In the genomic region with DNA sequence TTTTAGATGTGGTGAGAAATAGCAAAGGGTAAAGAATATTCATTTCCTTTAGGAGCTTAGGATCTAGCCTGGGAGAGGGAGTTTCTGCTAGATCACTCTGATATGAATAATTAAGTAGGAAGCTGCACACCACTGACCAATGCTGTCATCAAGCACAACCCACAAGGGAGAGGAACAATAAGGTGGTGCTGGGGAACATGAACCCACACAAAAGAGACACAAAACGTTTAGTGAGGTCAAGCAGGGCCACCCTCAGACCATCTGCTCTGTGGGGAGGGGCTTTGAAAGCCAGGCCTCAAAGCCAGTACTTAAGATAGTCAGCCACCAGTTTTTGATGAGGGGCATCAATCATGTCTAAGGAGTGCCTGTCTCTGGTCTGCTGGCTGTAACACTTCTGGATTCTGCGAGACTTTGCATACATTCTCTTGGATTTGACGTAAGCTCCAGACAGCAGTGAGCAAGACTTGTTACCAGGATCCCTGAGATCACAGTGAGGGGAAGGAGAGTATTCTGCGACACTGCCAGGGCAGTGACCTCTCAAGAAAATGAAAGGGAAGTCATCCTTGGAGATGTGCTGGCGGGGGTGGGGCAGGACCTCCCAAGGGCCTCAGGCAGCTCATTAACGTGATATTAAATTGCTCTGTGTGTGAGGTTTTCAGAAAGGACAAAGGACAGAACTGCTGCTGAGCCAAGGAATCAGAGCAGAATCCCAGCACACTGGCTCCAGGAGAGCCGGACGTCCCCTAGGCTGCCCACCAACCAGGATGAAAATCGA, we compare ENCODE assay signal across 3 cellular contexts.
A peak's percentile ranks its signal among the peaks of the same experiment; 100 is the strongest.
TF ChIP-seq lines count a peak whose summit lies in the region.

No MANE protein-coding gene starts in this region.

TF ChIP-seq in SK-N-SH treated with all-trans-retinoic acid at 6 μM for 48 hours, 23 proteins besides CTCF, POLR2A, EP300 and RAD21:
- 0 out of 2 replicates have a peak, but pooled peaks have one; percentile 11 for TF ChIP-seq TSHZ2 (CRISPR knock-in tag; IDR thresholded peaks at IDR 0.05)
- no peak for TF ChIP-seq CSDC2 (CRISPR knock-in tag; IDR thresholded peaks at IDR 0.05)

TF ChIP-seq in SK-N-SH, 30 proteins besides CTCF, POLR2A, EP300 and RAD21 (continued from another document):
- TF ChIP-seq ZBTB33 (IDR thresholded peaks at IDR 0.05; ENCODE audit: borderline replicate concordance, low read depth) (no peak), RFX5 (IDR thresholded peaks at IDR 0.05; ENCODE audit: low read length) (no peak), YY1 (IDR thresholded peaks at IDR 0.05; ENCODE audit: low read depth) (no peak), NFIC (IDR thresholded peaks at IDR 0.05; ENCODE audit: borderline replicate concordance) (no peak), FOXJ3 (CRISPR knock-in tag; IDR thresholded peaks at IDR 0.05) (no peak), RCOR1 (IDR thresholded peaks at IDR 0.05; ENCODE audit: low read length) (no peak), TAF1 (IDR thresholded peaks at IDR 0.05; ENCODE audit: borderline replicate concordance, low read depth, low read length) (no peak), GABPA (IDR thresholded peaks at IDR 0.05; ENCODE audit: low read depth) (no peak)

TF ChIP-seq in WTC11, 78 proteins besides CTCF, POLR2A, EP300 and RAD21 (continued from another document):
- TF ChIP-seq, protein P1, sequence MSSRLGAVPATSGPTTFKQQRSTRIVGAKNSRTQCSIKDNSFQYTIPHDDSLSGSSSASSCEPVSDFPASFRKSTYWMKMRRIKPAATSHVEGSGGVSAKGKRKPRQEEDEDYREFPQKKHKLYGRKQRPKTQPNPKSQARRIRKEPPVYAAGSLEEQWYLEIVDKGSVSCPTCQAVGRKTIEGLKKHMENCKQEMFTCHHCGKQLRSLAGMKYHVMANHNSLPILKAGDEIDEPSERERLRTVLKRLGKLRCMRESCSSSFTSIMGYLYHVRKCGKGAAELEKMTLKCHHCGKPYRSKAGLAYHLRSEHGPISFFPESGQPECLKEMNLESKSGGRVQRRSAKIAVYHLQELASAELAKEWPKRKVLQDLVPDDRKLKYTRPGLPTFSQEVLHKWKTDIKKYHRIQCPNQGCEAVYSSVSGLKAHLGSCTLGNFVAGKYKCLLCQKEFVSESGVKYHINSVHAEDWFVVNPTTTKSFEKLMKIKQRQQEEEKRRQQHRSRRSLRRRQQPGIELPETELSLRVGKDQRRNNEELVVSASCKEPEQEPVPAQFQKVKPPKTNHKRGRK (CRISPR knock-in tag; IDR thresholded peaks at IDR 0.05; ENCODE audit: borderline replicate concordance), result no peak
- TF ChIP-seq HMGXB4 (CRISPR knock-in tag; IDR thresholded peaks at IDR 0.05) (no peak), USF1 (CRISPR knock-in tag; IDR thresholded peaks at IDR 0.05) (no peak), CREM (CRISPR knock-in tag; IDR thresholded peaks at IDR 0.05) (no peak)
- TF ChIP-seq, protein P2, sequence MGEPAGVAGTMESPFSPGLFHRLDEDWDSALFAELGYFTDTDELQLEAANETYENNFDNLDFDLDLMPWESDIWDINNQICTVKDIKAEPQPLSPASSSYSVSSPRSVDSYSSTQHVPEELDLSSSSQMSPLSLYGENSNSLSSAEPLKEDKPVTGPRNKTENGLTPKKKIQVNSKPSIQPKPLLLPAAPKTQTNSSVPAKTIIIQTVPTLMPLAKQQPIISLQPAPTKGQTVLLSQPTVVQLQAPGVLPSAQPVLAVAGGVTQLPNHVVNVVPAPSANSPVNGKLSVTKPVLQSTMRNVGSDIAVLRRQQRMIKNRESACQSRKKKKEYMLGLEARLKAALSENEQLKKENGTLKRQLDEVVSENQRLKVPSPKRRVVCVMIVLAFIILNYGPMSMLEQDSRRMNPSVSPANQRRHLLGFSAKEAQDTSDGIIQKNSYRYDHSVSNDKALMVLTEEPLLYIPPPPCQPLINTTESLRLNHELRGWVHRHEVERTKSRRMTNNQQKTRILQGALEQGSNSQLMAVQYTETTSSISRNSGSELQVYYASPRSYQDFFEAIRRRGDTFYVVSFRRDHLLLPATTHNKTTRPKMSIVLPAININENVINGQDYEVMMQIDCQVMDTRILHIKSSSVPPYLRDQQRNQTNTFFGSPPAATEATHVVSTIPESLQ (CRISPR knock-in tag; IDR thresholded peaks at IDR 0.05), result no peak
